Comparison of ENCODE assay signal across 1 cellular context in genomic region chr1:24872446-24872845, GRCh38.
TF ChIP-seq lines count a peak whose summit lies in the region.

No MANE protein-coding gene starts in this region.

TF ChIP-seq in HepG2, 621 proteins besides CTCF, POLR2A, EP300 and RAD21 (continued from another document):
- TF ChIP-seq ZNF318 (CRISPR knock-in tag; IDR thresholded peaks at IDR 0.05): no peak
- no peak for TF ChIP-seq HNRNPL (IDR thresholded peaks at IDR 0.05; ENCODE audit: low read depth, low read length)
- no peak for TF ChIP-seq FOSL2 (CRISPR knock-in tag; IDR thresholded peaks at IDR 0.05)
- no peak for TF ChIP-seq TBX2 (CRISPR knock-in tag; IDR thresholded peaks at IDR 0.05; ENCODE audit: borderline replicate concordance)
- TF ChIP-seq MTERF4 (CRISPR knock-in tag; IDR thresholded peaks at IDR 0.05): no peak
- no peak for TF ChIP-seq BCL6 (CRISPR knock-in tag; IDR thresholded peaks at IDR 0.05)
- TF ChIP-seq ZNF383 (CRISPR knock-in tag; IDR thresholded peaks at IDR 0.05; ENCODE audit: borderline replicate concordance): no peak
- TF ChIP-seq KLF11 (CRISPR knock-in tag; IDR thresholded peaks at IDR 0.05): no peak
- no peak for TF ChIP-seq SUZ12 (IDR thresholded peaks at IDR 0.05; ENCODE audit: low read depth, low read length)
- no peak for TF ChIP-seq ZNF282 (IDR thresholded peaks at IDR 0.05; ENCODE audit: partially characterized antibody)
- no peak for TF ChIP-seq POLR2AphosphoS5 (IDR thresholded peaks at IDR 0.05; ENCODE audit: low read depth, low read length)
- no peak for TF ChIP-seq PPARG (CRISPR knock-in tag; conservative IDR thresholded peaks at IDR 0.05)
- TF ChIP-seq ZNF512B (CRISPR knock-in tag; IDR thresholded peaks at IDR 0.05; ENCODE audit: borderline replicate concordance): no peak
- no peak for TF ChIP-seq U2AF2 (IDR thresholded peaks at IDR 0.05; ENCODE audit: low read depth, low read length)
- no peak for TF ChIP-seq KLF15 (CRISPR knock-in tag; IDR thresholded peaks at IDR 0.05; ENCODE audit: borderline replicate concordance)
- TF ChIP-seq CEBPG (CRISPR knock-in tag; IDR thresholded peaks at IDR 0.05): no peak
TF ChIP-seq in HepG2: peak in this region for 0.
